1 cellular context compared by ENCODE assay signal in the genomic region with DNA sequence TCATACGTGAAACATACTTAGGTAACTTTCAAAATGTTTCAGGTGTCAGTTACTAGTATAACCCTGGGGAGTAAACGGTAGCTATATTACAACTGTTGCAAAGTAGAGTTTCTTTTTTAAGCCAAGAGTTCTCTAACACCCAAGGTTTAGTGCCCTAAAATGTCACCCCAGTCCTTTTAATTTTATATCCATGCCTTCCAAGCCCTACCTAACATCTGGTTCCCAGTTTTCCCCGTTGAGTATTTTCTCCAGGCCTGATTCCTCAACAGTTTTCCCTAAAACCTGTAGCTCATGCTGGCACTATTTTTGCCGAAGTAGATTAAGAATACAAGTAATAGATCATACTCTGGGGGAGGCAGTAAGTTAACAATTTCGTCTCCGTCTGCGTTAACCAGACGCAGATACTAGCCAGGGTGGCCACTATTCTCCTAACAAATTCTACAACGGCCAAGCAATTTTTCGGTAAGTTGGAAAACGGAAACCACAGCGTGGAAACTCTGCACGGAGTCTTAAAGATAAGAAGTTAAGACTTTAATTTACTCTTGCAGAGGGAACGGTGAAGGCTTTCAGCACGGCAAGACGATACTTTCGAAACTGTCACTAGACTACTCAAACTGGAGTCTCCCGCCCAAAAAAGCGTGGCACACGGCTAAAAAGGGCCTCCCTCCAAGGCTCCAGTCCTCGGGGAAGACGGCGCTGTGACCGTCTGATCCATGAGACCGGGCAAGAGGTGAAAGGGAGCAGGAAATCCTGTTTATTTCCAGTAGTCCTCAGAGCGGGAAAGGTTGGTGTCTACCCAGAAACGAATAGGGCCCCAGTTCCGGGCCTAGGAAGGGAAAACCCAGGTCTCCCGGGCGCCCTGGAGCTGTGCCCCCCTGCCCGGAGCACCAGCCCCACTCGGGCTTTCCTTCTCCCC.
TF ChIP-seq lines count a peak whose summit lies in the region.

No MANE protein-coding gene starts in this region.

TF ChIP-seq in HEK293, 187 proteins besides CTCF, POLR2A, EP300 and RAD21:
- TF ChIP-seq ZFHX2 (tag by site-specific recombination; conservative IDR thresholded peaks at IDR 0.05) (peak; percentile 15; the same call in 1 of the 2 replicates), GLI2 (tag by site-specific recombination; IDR thresholded peaks at IDR 0.05; ENCODE audit: borderline replicate concordance, low read depth) (no peak), ZBTB20 (tag by site-specific recombination; IDR thresholded peaks at IDR 0.05) (peak; percentile 25; the same call in 1 of the 2 replicates), ZNF600 (tag by site-specific recombination; IDR thresholded peaks at IDR 0.05) (peak; percentile 35; the same call in 1 of the 2 replicates), ZEB2 (tag by site-specific recombination; IDR thresholded peaks at IDR 0.05) (peak; percentile 45), ZNF202 (tag by site-specific recombination; IDR thresholded peaks at IDR 0.05; ENCODE audit: borderline replicate concordance) (no peak), ZNF76 (tag by site-specific recombination; IDR thresholded peaks at IDR 0.05; ENCODE audit: borderline replicate concordance, low read depth) (no peak), RBAK (tag by site-specific recombination; IDR thresholded peaks at IDR 0.05) (no peak), ZNF747 (tag by site-specific recombination; IDR thresholded peaks at IDR 0.05) (no peak), SCRT1 (tag by site-specific recombination; IDR thresholded peaks at IDR 0.05; ENCODE audit: borderline replicate concordance) (peak; percentile 95), SP2 (tag by site-specific recombination; IDR thresholded peaks at IDR 0.05) (0 out of 2 replicates have a peak, but pooled peaks have one; percentile 2), SCRT2 (tag by site-specific recombination; IDR thresholded peaks at IDR 0.05) (peak; percentile 98), ZNF341 (tag by site-specific recombination; IDR thresholded peaks at IDR 0.05; ENCODE audit: low read depth) (0 out of 2 replicates have a peak, but pooled peaks have one; percentile 11)
- TF ChIP-seq, protein P1, sequence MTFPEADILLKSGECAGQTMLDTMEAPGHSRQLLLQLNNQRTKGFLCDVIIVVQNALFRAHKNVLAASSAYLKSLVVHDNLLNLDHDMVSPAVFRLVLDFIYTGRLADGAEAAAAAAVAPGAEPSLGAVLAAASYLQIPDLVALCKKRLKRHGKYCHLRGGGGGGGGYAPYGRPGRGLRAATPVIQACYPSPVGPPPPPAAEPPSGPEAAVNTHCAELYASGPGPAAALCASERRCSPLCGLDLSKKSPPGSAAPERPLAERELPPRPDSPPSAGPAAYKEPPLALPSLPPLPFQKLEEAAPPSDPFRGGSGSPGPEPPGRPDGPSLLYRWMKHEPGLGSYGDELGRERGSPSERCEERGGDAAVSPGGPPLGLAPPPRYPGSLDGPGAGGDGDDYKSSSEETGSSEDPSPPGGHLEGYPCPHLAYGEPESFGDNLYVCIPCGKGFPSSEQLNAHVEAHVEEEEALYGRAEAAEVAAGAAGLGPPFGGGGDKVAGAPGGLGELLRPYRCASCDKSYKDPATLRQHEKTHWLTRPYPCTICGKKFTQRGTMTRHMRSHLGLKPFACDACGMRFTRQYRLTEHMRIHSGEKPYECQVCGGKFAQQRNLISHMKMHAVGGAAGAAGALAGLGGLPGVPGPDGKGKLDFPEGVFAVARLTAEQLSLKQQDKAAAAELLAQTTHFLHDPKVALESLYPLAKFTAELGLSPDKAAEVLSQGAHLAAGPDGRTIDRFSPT (tag by site-specific recombination; IDR thresholded peaks at IDR 0.05): 0 out of 2 replicates have a peak, but pooled peaks have one; percentile 18
- TF ChIP-seq, protein P2, sequence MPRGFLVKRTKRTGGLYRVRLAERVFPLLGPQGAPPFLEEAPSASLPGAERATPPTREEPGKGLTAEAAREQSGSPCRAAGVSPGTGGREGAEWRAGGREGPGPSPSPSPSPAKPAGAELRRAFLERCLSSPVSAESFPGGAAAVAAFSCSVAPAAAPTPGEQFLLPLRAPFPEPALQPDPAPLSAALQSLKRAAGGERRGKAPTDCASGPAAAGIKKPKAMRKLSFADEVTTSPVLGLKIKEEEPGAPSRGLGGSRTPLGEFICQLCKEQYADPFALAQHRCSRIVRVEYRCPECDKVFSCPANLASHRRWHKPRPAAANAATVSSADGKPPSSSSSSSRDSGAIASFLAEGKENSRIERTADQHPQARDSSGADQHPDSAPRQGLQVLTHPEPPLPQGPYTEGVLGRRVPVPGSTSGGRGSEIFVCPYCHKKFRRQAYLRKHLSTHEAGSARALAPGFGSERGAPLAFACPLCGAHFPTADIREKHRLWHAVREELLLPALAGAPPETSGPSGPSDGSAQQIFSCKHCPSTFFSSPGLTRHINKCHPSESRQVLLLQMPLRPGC (tag by site-specific recombination; IDR thresholded peaks at IDR 0.05): no peak
- TF ChIP-seq, protein P3, sequence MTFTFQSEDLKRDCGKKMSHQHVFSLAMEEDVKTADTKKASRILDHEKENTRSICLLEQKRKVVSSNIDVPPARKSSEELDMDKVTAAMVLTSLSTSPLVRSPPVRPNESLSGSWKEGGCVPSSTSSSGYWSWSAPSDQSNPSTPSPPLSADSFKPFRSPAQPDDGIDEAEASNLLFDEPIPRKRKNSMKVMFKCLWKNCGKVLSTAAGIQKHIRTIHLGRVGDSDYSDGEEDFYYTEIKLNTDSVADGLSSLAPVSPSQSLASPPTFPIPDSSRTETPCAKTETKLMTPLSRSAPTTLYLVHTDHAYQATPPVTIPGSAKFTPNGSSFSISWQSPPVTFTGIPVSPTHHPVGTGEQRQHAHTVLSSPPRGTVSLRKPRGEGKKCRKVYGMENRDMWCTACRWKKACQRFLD (tag by site-specific recombination; IDR thresholded peaks at IDR 0.05): no peak
- TF ChIP-seq, protein P4, sequence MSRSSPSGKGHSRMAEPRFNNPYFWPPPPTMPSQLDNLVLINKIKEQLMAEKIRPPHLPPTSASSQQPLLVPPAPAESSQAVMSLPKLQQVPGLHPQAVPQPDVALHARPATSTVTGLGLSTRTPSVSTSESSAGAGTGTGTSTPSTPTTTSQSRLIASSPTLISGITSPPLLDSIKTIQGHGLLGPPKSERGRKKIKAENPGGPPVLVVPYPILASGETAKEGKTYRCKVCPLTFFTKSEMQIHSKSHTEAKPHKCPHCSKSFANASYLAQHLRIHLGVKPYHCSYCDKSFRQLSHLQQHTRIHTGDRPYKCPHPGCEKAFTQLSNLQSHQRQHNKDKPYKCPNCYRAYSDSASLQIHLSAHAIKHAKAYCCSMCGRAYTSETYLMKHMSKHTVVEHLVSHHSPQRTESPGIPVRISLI (tag by site-specific recombination; IDR thresholded peaks at IDR 0.05): no peak
- TF ChIP-seq, protein P5, sequence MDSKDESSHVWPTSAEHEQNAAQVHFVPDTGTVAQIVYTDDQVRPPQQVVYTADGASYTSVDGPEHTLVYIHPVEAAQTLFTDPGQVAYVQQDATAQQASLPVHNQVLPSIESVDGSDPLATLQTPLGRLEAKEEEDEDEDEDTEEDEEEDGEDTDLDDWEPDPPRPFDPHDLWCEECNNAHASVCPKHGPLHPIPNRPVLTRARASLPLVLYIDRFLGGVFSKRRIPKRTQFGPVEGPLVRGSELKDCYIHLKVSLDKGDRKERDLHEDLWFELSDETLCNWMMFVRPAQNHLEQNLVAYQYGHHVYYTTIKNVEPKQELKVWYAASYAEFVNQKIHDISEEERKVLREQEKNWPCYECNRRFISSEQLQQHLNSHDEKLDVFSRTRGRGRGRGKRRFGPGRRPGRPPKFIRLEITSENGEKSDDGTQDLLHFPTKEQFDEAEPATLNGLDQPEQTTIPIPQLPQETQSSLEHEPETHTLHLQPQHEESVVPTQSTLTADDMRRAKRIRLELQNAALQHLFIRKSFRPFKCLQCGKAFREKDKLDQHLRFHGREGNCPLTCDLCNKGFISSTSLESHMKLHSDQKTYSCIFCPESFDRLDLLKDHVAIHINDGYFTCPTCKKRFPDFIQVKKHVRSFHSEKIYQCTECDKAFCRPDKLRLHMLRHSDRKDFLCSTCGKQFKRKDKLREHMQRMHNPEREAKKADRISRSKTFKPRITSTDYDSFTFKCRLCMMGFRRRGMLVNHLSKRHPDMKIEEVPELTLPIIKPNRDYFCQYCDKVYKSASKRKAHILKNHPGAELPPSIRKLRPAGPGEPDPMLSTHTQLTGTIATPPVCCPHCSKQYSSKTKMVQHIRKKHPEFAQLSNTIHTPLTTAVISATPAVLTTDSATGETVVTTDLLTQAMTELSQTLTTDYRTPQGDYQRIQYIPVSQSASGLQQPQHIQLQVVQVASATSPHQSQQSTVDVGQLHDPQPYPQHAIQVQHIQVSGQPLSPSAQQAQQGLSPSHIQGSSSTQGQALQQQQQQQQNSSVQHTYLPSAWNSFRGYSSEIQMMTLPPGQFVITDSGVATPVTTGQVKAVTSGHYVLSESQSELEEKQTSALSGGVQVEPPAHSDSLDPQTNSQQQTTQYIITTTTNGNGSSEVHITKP (tag by site-specific recombination; IDR thresholded peaks at IDR 0.05): no peak
- TF ChIP-seq, protein P6, sequence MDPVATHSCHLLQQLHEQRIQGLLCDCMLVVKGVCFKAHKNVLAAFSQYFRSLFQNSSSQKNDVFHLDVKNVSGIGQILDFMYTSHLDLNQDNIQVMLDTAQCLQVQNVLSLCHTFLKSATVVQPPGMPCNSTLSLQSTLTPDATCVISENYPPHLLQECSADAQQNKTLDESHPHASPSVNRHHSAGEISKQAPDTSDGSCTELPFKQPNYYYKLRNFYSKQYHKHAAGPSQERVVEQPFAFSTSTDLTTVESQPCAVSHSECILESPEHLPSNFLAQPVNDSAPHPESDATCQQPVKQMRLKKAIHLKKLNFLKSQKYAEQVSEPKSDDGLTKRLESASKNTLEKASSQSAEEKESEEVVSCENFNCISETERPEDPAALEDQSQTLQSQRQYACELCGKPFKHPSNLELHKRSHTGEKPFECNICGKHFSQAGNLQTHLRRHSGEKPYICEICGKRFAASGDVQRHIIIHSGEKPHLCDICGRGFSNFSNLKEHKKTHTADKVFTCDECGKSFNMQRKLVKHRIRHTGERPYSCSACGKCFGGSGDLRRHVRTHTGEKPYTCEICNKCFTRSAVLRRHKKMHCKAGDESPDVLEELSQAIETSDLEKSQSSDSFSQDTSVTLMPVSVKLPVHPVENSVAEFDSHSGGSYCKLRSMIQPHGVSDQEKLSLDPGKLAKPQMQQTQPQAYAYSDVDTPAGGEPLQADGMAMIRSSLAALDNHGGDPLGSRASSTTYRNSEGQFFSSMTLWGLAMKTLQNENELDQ (tag by site-specific recombination; IDR thresholded peaks at IDR 0.05; ENCODE audit: low read depth): no peak
